In genomic region chr2:154195644-154196221, GRCh38 we compare ENCODE assay signal across 19 cellular contexts.
DNase-seq lines count a peak whose midpoint lies in the region; ATAC-seq and TF ChIP-seq lines count a peak whose summit lies in the region.
"Had no signal": no experiment of that assay in that cellular context is flagged by ENCODE, and none has a peak within 500 bp of the region (broad histone marks: within the 10 kb centered on the region; RNA-seq: fewer than 3 reads in every experiment).

No MANE protein-coding gene starts in this region.

- H3K27ac ChIP-seq in WERI-Rb-1: no peak overlapping the region
- H3K27ac ChIP-seq: epithelial cell of prostate, left lung, tibial artery had no signal

- no peaks in the 10 kb centered on the region for H3K9me3 Mint-ChIP-seq in neural crest cell

- H3K27me3 Mint-ChIP-seq in neural crest cell (ENCODE audit: low read depth): no peaks in the 10 kb centered on the region
- H3K27me3 Mint-ChIP-seq: activated naive CD4-positive, alpha-beta T cell treated with anti-CD3 and anti-CD28 coated beads, Interleukin-2, amount 50 U/mL, for 24 hours; dendritic cell treated with granulocyte-macrophage colony-stimulating factor and Interleukin-4, amounts not matched to agents 40 ng/mL and 50 ng/mL, for 4 days; stimulated activated naive B cell treated with anti-CD40 and anti-IgM and Interleukin-4, amounts not matched to agents 10 μg/mL and 1 μg/mL and 100 μg/mL, for 72 hours had no signal

- no peak overlapping the region for H3K4me3 Mint-ChIP-seq in neural crest cell
- H3K4me3 Mint-ChIP-seq: activated naive CD4-positive, alpha-beta T cell treated with anti-CD3 and anti-CD28 coated beads, Interleukin-2, amount 50 U/mL, for 24 hours; dendritic cell treated with granulocyte-macrophage colony-stimulating factor and Interleukin-4, amounts not matched to agents 40 ng/mL and 50 ng/mL, for 4 days; stimulated activated naive B cell treated with anti-CD40 and anti-IgM and Interleukin-4, amounts not matched to agents 10 μg/mL and 1 μg/mL and 100 μg/mL, for 72 hours had no signal

- TF ChIP-seq CTCF in neural crest cell (conservative IDR thresholded peaks at IDR 0.05) (peak; percentile 16), WERI-Rb-1 (IDR thresholded peaks at IDR 0.05; ENCODE audit: low read depth, low read length) (no peak)

- H3K36me3 Mint-ChIP-seq in neural crest cell (ENCODE audit: low read depth): no peaks in the 10 kb centered on the region
- H3K36me3 Mint-ChIP-seq: activated naive CD4-positive, alpha-beta T cell treated with anti-CD3 and anti-CD28 coated beads, Interleukin-2, amount 50 U/mL, for 24 hours; stimulated activated naive B cell treated with anti-CD40 and anti-IgM and Interleukin-4, amounts not matched to agents 10 μg/mL and 1 μg/mL and 100 μg/mL, for 72 hours had no signal

- no peaks in the 10 kb centered on the region for H3K27me3 ChIP-seq in WERI-Rb-1 (ENCODE audit: insufficient read depth, low read depth, severe bottlenecking)
- H3K27me3 ChIP-seq: left lung, tibial artery had no signal

- no peaks in the 10 kb centered on the region for H3K36me3 ChIP-seq in WERI-Rb-1
- H3K36me3 ChIP-seq: left lung, tibial artery had no signal

- ATAC-seq in GM18868 (IDR thresholded peaks at IDR 0.05; ENCODE audit: unreplicated experiment): no peak
- ATAC-seq: left lung; right cardiac atrium; stimulated activated naive B cell treated with anti-CD40 and anti-IgM and Interleukin-4, amounts not matched to agents 10 μg/mL and 1 μg/mL and 100 μg/mL, for 72 hours had no signal

- no peaks in the 10 kb centered on the region for H3K4me1 Mint-ChIP-seq in neural crest cell
- H3K4me1 Mint-ChIP-seq: activated naive CD4-positive, alpha-beta T cell treated with anti-CD3 and anti-CD28 coated beads, Interleukin-2, amount 50 U/mL, for 24 hours; stimulated activated naive B cell treated with anti-CD40 and anti-IgM and Interleukin-4, amounts not matched to agents 10 μg/mL and 1 μg/mL and 100 μg/mL, for 72 hours had no signal

- H3K9me3 ChIP-seq in WERI-Rb-1 (ENCODE audit: severe bottlenecking): no peaks in the 10 kb centered on the region
- H3K9me3 ChIP-seq: left lung, tibial artery had no signal

- DNase-seq in NCI-H1105 treated with DMSO at 0.1 percent for 48 hours (lab: John Stamatoyannopoulos, UW): peak; percentile 9
- no peak for DNase-seq in NCI-H1105 (lab: John Stamatoyannopoulos, UW)
- DNase-seq in NCI-H1930 (lab: John Stamatoyannopoulos, UW): peak; percentile 31 to 71
- peak; percentile 1 for DNase-seq in astrocyte of the hippocampus (ENCODE audit: low read depth, low spot score)
- no peak for DNase-seq in neural crest cell (ENCODE audit: low read depth, low spot score)
- DNase-seq in WERI-Rb-1: no peak
- DNase-seq in KG1 (lab: John Stamatoyannopoulos, UW): no peak
- DNase-seq: 8988T; C1 segment of cervical spinal cord; left lung; occipital lobe; right cardiac atrium; stimulated activated naive B cell treated with anti-CD40 and anti-IgM and Interleukin-4, amounts not matched to agents 10 μg/mL and 1 μg/mL and 100 μg/mL, for 72 hours; SW 1271; tibial artery had no signal

- no peak overlapping the region for H3K4me3 ChIP-seq in WERI-Rb-1 (ENCODE audit: low read depth, low read length)
- H3K4me3 ChIP-seq: left lung, tibial artery had no signal

- no peak overlapping the region for H3K27ac Mint-ChIP-seq in neural crest cell (ENCODE audit: unreplicated experiment)
- H3K27ac Mint-ChIP-seq: activated naive CD4-positive, alpha-beta T cell treated with anti-CD3 and anti-CD28 coated beads, Interleukin-2, amount 50 U/mL, for 24 hours; dendritic cell treated with granulocyte-macrophage colony-stimulating factor and Interleukin-4, amounts not matched to agents 40 ng/mL and 50 ng/mL, for 4 days; stimulated activated naive B cell treated with anti-CD40 and anti-IgM and Interleukin-4, amounts not matched to agents 10 μg/mL and 1 μg/mL and 100 μg/mL, for 72 hours had no signal

Comparison
In these comparisons a context has a peak if more than half of its experiments do, and no peak if none do; other contexts are left out.
1. DNase-seq: peak in NCI-H1105 treated with DMSO at 0.1 percent for 48 hours (single experiment), NCI-H1930 (2 of 2) and astrocyte of the hippocampus (single experiment); none in NCI-H1105 (single experiment), neural crest cell (single experiment), WERI-Rb-1 (single experiment) and KG1 (single experiment).